ENCODE assay signal across 21 cellular contexts in genomic region chr11:12854829-12855228, GRCh38.
A peak's percentile ranks its signal among the peaks of the same experiment; 100 is the strongest.
DNase-seq lines count a peak whose midpoint lies in the region; ATAC-seq and TF ChIP-seq lines count a peak whose summit lies in the region.
"Had no signal": no experiment of that assay in that cellular context is flagged by ENCODE, and none has a peak within 500 bp of the region (broad histone marks: within the 10 kb centered on the region; RNA-seq: fewer than 3 reads in every experiment).

No MANE protein-coding gene starts in this region.

- H3K4me1 ChIP-seq in right lobe of liver (peaks cover 0 to 43% (median 17%) of the 10 kb centered on the region in 4 donors), stomach (peaks cover 26 to 71% (median 33%) of the 10 kb centered on the region in 4 donors)
- H3K4me1 ChIP-seq: spleen had no signal

- H3K4me3 ChIP-seq in right lobe of liver (no peak overlapping the region), stomach (no peak overlapping the region)
- H3K4me3 ChIP-seq: heart left ventricle, spleen had no signal

- H3K27me3 Mint-ChIP-seq in Calu3 (ENCODE audit: unreplicated experiment) = no peaks in the 10 kb centered on the region
- no peaks in the 10 kb centered on the region for H3K27me3 Mint-ChIP-seq in chondrocyte (ENCODE audit: low read depth)

- H3K4me3 Mint-ChIP-seq in Calu3 (ENCODE audit: low read depth, unreplicated experiment) (peak overlapping the region; percentile 36), chondrocyte (ENCODE audit: unreplicated experiment) (no peak overlapping the region)
- H3K4me3 Mint-ChIP-seq: activated CD4-positive, alpha-beta T cell treated with anti-CD3 and anti-CD28 coated beads, Interleukin-2, amount 10 ng/mL, durations not matched to agents 7 days and 5 days; central memory CD8-positive, alpha-beta T cell; natural killer cell had no signal

- TF ChIP-seq EP300 in stomach (IDR thresholded peaks at IDR 0.05) = no peak

- no TSS peak for BruUV-seq in Calu3 (replicated peaks; lab: Mats Ljungman, UMichigan)

- H3K36me3 ChIP-seq in right lobe of liver (no peaks in the 10 kb centered on the region), stomach (no peaks in the 10 kb centered on the region)
- H3K36me3 ChIP-seq: heart left ventricle, spleen had no signal

- H3K27ac ChIP-seq in right lobe of liver = peak overlapping the region; percentile 30 to 96 (median 76)
- peak overlapping the region; percentile 62 to 88 (median 77) for H3K27ac ChIP-seq in stomach
- H3K27ac ChIP-seq: spleen had no signal

- H3K9me3 ChIP-seq in right lobe of liver (no peaks in the 10 kb centered on the region), stomach (no peaks in the 10 kb centered on the region)
- H3K9me3 ChIP-seq: heart left ventricle, spleen had no signal

- H3K36me3 Mint-ChIP-seq in Calu3 (ENCODE audit: insufficient read depth, unreplicated experiment) = peaks cover 12% of the 10 kb centered on the region
- H3K36me3 Mint-ChIP-seq in chondrocyte (ENCODE audit: low read depth) = no peaks in the 10 kb centered on the region
- H3K36me3 Mint-ChIP-seq: CD8-positive, alpha-beta memory T cell; natural killer cell had no signal

- 46% methylated on average over 3 of the region's 3 CpGs for WGBS in right lobe of liver (ENCODE audit: insufficient coverage, low coverage, low lambda C conversion rate, missing lambda C conversion rate)
- whole genome bisulfite sequencing in stomach, 5 donors = 55 to 80% (median 62%) methylated on average over 3 of the region's 3 CpGs

- DNase-seq in Calu3 (peak; percentile 62), chondrocyte (ENCODE audit: low spot score) (no peak), right lobe of liver (no peak), stomach (no peak), NCI-H187 (lab: John Stamatoyannopoulos, UW) (no peak), dedifferentiated amniotic fluid mesenchymal stem cell (ENCODE audit: extremely low spot score) (no peak)
- DNase-seq: activated CD4-positive, alpha-beta T cell treated with anti-CD3 and anti-CD28 coated beads, Interleukin-2, amount 10 ng/mL, durations not matched to agents 7 days and 5 days; activated CD8-positive, alpha-beta memory T cell treated with anti-CD3 and anti-CD28 coated beads, Interleukin-2, amount 50 U/mL, for 4 hours; activated gamma-delta T cell; CD8-positive, alpha-beta memory T cell; EL; heart left ventricle; natural killer cell; NCI-H1436; NCI-H69; OCI-M1; posterior cingulate gyrus; spleen had no signal

- H3K4me1 Mint-ChIP-seq in Calu3 (ENCODE audit: low read depth, unreplicated experiment) (peaks cover 70% of the 10 kb centered on the region), chondrocyte (ENCODE audit: low read depth) (peaks cover 33% of the 10 kb centered on the region)
- H3K4me1 Mint-ChIP-seq: central memory CD8-positive, alpha-beta T cell; natural killer cell had no signal

- no peak for TF ChIP-seq POLR2A in right lobe of liver (IDR thresholded peaks at IDR 0.05)
- TF ChIP-seq POLR2A in stomach (IDR thresholded peaks at IDR 0.05) = no peak

- TF ChIP-seq CTCF in Calu3 (IDR thresholded peaks at IDR 0.05; ENCODE audit: unreplicated experiment) (no peak), chondrocyte (IDR thresholded peaks at IDR 0.05) (no peak), right lobe of liver (IDR thresholded peaks at IDR 0.05) (no peak), stomach (IDR thresholded peaks at IDR 0.05) (no peak)

- ATAC-seq in right lobe of liver (peak; percentile 58 to 77 (median 69)), GM21619 (IDR thresholded peaks at IDR 0.05; ENCODE audit: unreplicated experiment) (no peak), GM21367 (IDR thresholded peaks at IDR 0.05; ENCODE audit: unreplicated experiment) (no peak)
- ATAC-seq: natural killer cell had no signal

- H3K27me3 ChIP-seq in right lobe of liver (no peaks in the 10 kb centered on the region), stomach (no peaks in the 10 kb centered on the region)
- H3K27me3 ChIP-seq: heart left ventricle, spleen had no signal

- no peaks in the 10 kb centered on the region for H3K9me3 Mint-ChIP-seq in Calu3 (ENCODE audit: low read depth, unreplicated experiment)
- no peaks in the 10 kb centered on the region for H3K9me3 Mint-ChIP-seq in chondrocyte (ENCODE audit: low read depth)
- H3K9me3 Mint-ChIP-seq: CD8-positive, alpha-beta memory T cell; central memory CD8-positive, alpha-beta T cell; natural killer cell had no signal

- H3K27ac Mint-ChIP-seq in Calu3 (ENCODE audit: unreplicated experiment) (peak overlapping the region; percentile 88), chondrocyte (ENCODE audit: unreplicated experiment) (peak overlapping the region; percentile 62)
- H3K27ac Mint-ChIP-seq: activated CD4-positive, alpha-beta T cell treated with anti-CD3 and anti-CD28 coated beads, Interleukin-2, amount 10 ng/mL, durations not matched to agents 7 days and 5 days; CD8-positive, alpha-beta memory T cell; natural killer cell had no signal

- intact Hi-C loops in Calu3 (cut with micrococcal nuclease; ENCODE audit: unreplicated experiment) (loop anchor here (1.0 to 10.0 kb wide), 2 partner anchors 27 to 130 kb away; no protein-coding TSS in a partner anchor), right lobe of liver (cut with DNase I) (no loop called here), stomach (cut with DNase I; ENCODE audit: low total_unique reads) (no loop called here)

- CTCF ChIA-PET in Calu3 (lab: Charles Lee) = interaction anchor here (0.6 to 1.6 kb wide), 8 partner anchors 9 to 326 kb away, joined by 3 to 5 read pairs (median 4); no protein-coding TSS in a partner anchor

Comparison
In these comparisons a context has a peak if more than half of its experiments do, and no peak if none do; other contexts are left out.
1. ATAC-seq: peak in right lobe of liver (4 of 4); none in GM21619 (single experiment) and GM21367 (single experiment).